8 cellular contexts compared by ENCODE assay signal in genomic region chr14:61503167-61503801, GRCh38.
DNase-seq lines count a peak whose midpoint lies in the region; ATAC-seq, FAIRE-seq and TF ChIP-seq lines count a peak whose summit lies in the region.

No MANE protein-coding gene starts in this region.

- intact Hi-C loops in OCI-LY7 (cut with micrococcal nuclease; ENCODE audit: unreplicated experiment): loop anchor here (1.0 to 2.0 kb wide), 5 partner anchors 25 to 192 kb away; partner anchors contain the start of gene HIF1A
- intact Hi-C loops in GM12878 (cut with micrococcal nuclease; ENCODE audit: unreplicated experiment): loop anchor here (1.0 to 2.0 kb wide), 2 partner anchors 24 to 158 kb away; no protein-coding TSS in a partner anchor

- H3K9ac ChIP-seq in GM12878 (ENCODE audit: control insufficient read depth, insufficient read depth, low read length): peak overlapping the region; percentile 81

- peak; percentile 30 to 87; a peak in 3 of 4 replicates for TF ChIP-seq EP300 in GM12878 (IDR thresholded peaks at IDR 0.05; ENCODE audit: borderline replicate concordance in 1 of 2, control insufficient read depth in 1 of 2, low read depth in 2 of 2, low read length in 2 of 2)

- peak; percentile 87 for ATAC-seq in GM18502 (IDR thresholded peaks at IDR 0.05; ENCODE audit: poor library complexity, unreplicated experiment)
- ATAC-seq in HG02571 (IDR thresholded peaks at IDR 0.05; ENCODE audit: unreplicated experiment): peak; percentile 74
- ATAC-seq in GM12878: peak; percentile 93

- under 1% methylated on average over 7 of the region's 7 CpGs for WGBS in GM12878 (ENCODE audit: insufficient coverage, insufficient replicate concordance, low lambda C conversion rate, missing lambda C conversion rate)

- H3K36me3 ChIP-seq in OCI-LY7 (ENCODE audit: insufficient read depth, low read length) (no peaks in the 10 kb centered on the region; the same call in 1 of the 2 replicates), GM12878 (ENCODE audit: control insufficient read depth in 2 of 2, insufficient read depth in 2 of 2, low read length in 1 of 2) (peaks cover 7% of the 10 kb centered on the region in 2 experiments; a peak in 3 of 4 replicates), neutrophil (no peaks in the 10 kb centered on the region), HAP-1 (replicated peaks) (no peaks in the 10 kb centered on the region), MG63 (no peaks in the 10 kb centered on the region)

- peak overlapping the region; percentile 75 for H3K4me2 ChIP-seq in OCI-LY7 (ENCODE audit: low read length)
- peak overlapping the region; percentile 81 for H3K4me2 ChIP-seq in GM12878 (ENCODE audit: control insufficient read depth, insufficient read depth)

- H2AFZ ChIP-seq in OCI-LY7 (ENCODE audit: low read length): peak overlapping the region; percentile 53; the same call in 1 of the 2 replicates
- H2AFZ ChIP-seq in GM12878 (ENCODE audit: control insufficient read depth, low read depth, low read length): peak overlapping the region; percentile 80

- H3K4me1 ChIP-seq in OCI-LY7 (ENCODE audit: insufficient read depth, low read length, poor library complexity, severe bottlenecking) (peaks cover 99% of the 10 kb centered on the region), GM12878 (ENCODE audit: control insufficient read depth, insufficient read depth, low read length) (peaks cover 30% of the 10 kb centered on the region), neutrophil (ENCODE audit: control insufficient read depth in 1 of 2, insufficient read depth in 1 of 2, low read depth in 1 of 2, low read length in 1 of 2) (peaks cover 39 to 51% of the 10 kb centered on the region in 2 experiments), HAP-1 (peaks cover 15% of the 10 kb centered on the region)

- H3K79me2 ChIP-seq in OCI-LY7 (ENCODE audit: insufficient read depth, low read depth, low read length) (no peaks in the 10 kb centered on the region), GM12878 (ENCODE audit: control insufficient read depth, insufficient read depth, low read length) (peaks cover 3% of the 10 kb centered on the region; the same call in 1 of the 2 replicates)

- H3K9me3 ChIP-seq in OCI-LY7 (ENCODE audit: low read length): peaks cover 9% of the 10 kb centered on the region; the same call in 1 of the 2 replicates
- H3K9me3 ChIP-seq in GM12878 (replicated peaks; ENCODE audit: control insufficient read depth, insufficient read depth, low read length): no peaks in the 10 kb centered on the region
- no peaks in the 10 kb centered on the region for H3K9me3 ChIP-seq in neutrophil
- no peaks in the 10 kb centered on the region for H3K9me3 ChIP-seq in HAP-1
- no peaks in the 10 kb centered on the region for H3K9me3 ChIP-seq in MG63

- SMC1A ChIA-PET in GM12878 (lab: Charles Lee; ENCODE audit: uncharacterized antibody, unreplicated experiment): interaction anchor here (0.6 to 4.5 kb wide), 44 partner anchors 9 to 448 kb away, joined by 3 to 38 read pairs (median 4); partner anchors contain the start of gene HIF1A

- DNase-seq in OCI-LY7 (ENCODE audit: low spot score): peak; percentile 94
- peak; percentile 94 for DNase-seq in GM12878 (ENCODE audit: low read depth, low spot score)
- no peak for DNase-seq in HAP-1 (ENCODE audit: low spot score in 2 of 2)
- no peak for DNase-seq in NCI-H1417 (lab: John Stamatoyannopoulos, UW)
- DNase-seq in MG63: no peak

- H3K27me3 ChIP-seq in GM12878 (replicated peaks in 1 of 2; ENCODE audit: control insufficient read depth in 2 of 2, insufficient read depth in 2 of 2, low read length in 1 of 2) (no peaks in the 10 kb centered on the region), neutrophil (no peaks in the 10 kb centered on the region), HAP-1 (ENCODE audit: low read depth) (peaks cover 14% of the 10 kb centered on the region), MG63 (no peaks in the 10 kb centered on the region)

- CTCF ChIA-PET in OCI-LY7 (lab: Charles Lee; ENCODE audit: unreplicated experiment) (interaction anchor here (0.6 to 3.9 kb wide), 8 partner anchors 12 to 227 kb away, joined by 3 to 16 read pairs (median 4); no protein-coding TSS in a partner anchor), GM12878 (lab: Yijun Ruan, JAX) (interaction anchor here (0.6 to 3.5 kb wide), 17 partner anchors 13 to 1319 kb away, joined by 3 to 31 read pairs (median 3); no protein-coding TSS in a partner anchor)

- FAIRE-seq in GM12878 (lab: Jason Lieb, UNC): peak; percentile 75

- no peaks in the 10 kb centered on the region for H4K20me1 ChIP-seq in OCI-LY7 (ENCODE audit: insufficient read depth, low read length)
- no peaks in the 10 kb centered on the region for H4K20me1 ChIP-seq in GM12878 (ENCODE audit: control insufficient read depth, insufficient read depth)

- no peak for TF ChIP-seq POLR2A in GM12878 (IDR thresholded peaks at IDR 0.05; ENCODE audit: low read depth, low read length)

- BruUV-seq in OCI-LY7 (replicated peaks; lab: Mats Ljungman, UMichigan) (TSS peak; percentile 95), GM12878 (replicated peaks; lab: Mats Ljungman, UMichigan) (TSS peak; percentile 5)

- in situ Hi-C loops in GM12878 (cut with MboI): no loop called here
- in situ Hi-C loops in HAP-1 (cut with MboI; ENCODE audit: low sequenced_read_pairs): no loop called here

- H3K9me2 ChIP-seq in OCI-LY7 (ENCODE audit: insufficient read depth, low read length): no peaks in the 10 kb centered on the region

- H3K4me3 ChIP-seq in OCI-LY7 (ENCODE audit: low read depth, low read length, poor library complexity, severe bottlenecking) (peak overlapping the region; percentile 52), GM12878 (peak overlapping the region; percentile 19; the same call in 1 of the 2 replicates), neutrophil (ENCODE audit: low read depth in 1 of 2, low read length in 1 of 2) (no peak overlapping the region), HAP-1 (no peak overlapping the region), MG63 (no peak overlapping the region)

- POLR2A ChIA-PET in OCI-LY7 (lab: Charles Lee) (interaction anchor here (0.5 to 17.0 kb wide), 31 partner anchors 8 to 288 kb away, joined by 3 to 333 read pairs (median 5); partner anchors contain the start of genes HIF1A and SNAPC1), GM12878 (lab: Charles Lee) (interaction anchor here (0.6 to 2.9 kb wide), 7 partner anchors 17 to 217 kb away, joined by 3 to 12 read pairs (median 4); no protein-coding TSS in a partner anchor)

- TF ChIP-seq RAD21 in GM12878 (IDR thresholded peaks at IDR 0.05; ENCODE audit: insufficient read depth, low read depth, low read length): no peak

- H3K27ac ChIP-seq in OCI-LY7 (ENCODE audit: low read depth, low read length, poor library complexity, severe bottlenecking) (peak overlapping the region; percentile 99), GM12878 (ENCODE audit: control insufficient read depth, insufficient read depth) (peak overlapping the region; percentile 95), neutrophil (peak overlapping the region; percentile 76)

- RAD21 ChIA-PET in GM12878 (lab: Charles Lee; ENCODE audit: unreplicated experiment): interaction anchor here (0.7 to 3.5 kb wide), 33 partner anchors 9 to 623 kb away, joined by 3 to 30 read pairs (median 4); no protein-coding TSS in a partner anchor

- TF ChIP-seq CTCF in OCI-LY7 (conservative IDR thresholded peaks at IDR 0.05; ENCODE audit: low read length): no peak; the same call in 1 of the 2 replicates
- TF ChIP-seq CTCF in GM12878 (IDR thresholded peaks at IDR 0.05 in 2 of 3, conservative IDR thresholded peaks at IDR 0.05 in 1 of 3; ENCODE audit: control insufficient read depth in 2 of 3, extremely low read depth in 1 of 3, insufficient read depth in 1 of 3, low read depth in 3 of 3, low read length in 3 of 3): no peak
- TF ChIP-seq CTCF in neutrophil (IDR thresholded peaks at IDR 0.05): no peak

TF ChIP-seq in GM12878, 131 proteins besides CTCF, POLR2A, EP300 and RAD21 (continues in another document):
- TF ChIP-seq POU2F2 (IDR thresholded peaks at IDR 0.05; ENCODE audit: borderline replicate concordance, low read depth, low read length) (peak; percentile 94), RUNX3 (IDR thresholded peaks at IDR 0.05; ENCODE audit: low read length) (peak; percentile 71), ATF7 (IDR thresholded peaks at IDR 0.05; ENCODE audit: low read depth) (0 out of 2 replicates have a peak, but pooled peaks have one; percentile 10), CBX5 (IDR thresholded peaks at IDR 0.05; ENCODE audit: low read depth) (0 out of 2 replicates have a peak, but pooled peaks have one; percentile 46)
- TF ChIP-seq, protein P1, sequence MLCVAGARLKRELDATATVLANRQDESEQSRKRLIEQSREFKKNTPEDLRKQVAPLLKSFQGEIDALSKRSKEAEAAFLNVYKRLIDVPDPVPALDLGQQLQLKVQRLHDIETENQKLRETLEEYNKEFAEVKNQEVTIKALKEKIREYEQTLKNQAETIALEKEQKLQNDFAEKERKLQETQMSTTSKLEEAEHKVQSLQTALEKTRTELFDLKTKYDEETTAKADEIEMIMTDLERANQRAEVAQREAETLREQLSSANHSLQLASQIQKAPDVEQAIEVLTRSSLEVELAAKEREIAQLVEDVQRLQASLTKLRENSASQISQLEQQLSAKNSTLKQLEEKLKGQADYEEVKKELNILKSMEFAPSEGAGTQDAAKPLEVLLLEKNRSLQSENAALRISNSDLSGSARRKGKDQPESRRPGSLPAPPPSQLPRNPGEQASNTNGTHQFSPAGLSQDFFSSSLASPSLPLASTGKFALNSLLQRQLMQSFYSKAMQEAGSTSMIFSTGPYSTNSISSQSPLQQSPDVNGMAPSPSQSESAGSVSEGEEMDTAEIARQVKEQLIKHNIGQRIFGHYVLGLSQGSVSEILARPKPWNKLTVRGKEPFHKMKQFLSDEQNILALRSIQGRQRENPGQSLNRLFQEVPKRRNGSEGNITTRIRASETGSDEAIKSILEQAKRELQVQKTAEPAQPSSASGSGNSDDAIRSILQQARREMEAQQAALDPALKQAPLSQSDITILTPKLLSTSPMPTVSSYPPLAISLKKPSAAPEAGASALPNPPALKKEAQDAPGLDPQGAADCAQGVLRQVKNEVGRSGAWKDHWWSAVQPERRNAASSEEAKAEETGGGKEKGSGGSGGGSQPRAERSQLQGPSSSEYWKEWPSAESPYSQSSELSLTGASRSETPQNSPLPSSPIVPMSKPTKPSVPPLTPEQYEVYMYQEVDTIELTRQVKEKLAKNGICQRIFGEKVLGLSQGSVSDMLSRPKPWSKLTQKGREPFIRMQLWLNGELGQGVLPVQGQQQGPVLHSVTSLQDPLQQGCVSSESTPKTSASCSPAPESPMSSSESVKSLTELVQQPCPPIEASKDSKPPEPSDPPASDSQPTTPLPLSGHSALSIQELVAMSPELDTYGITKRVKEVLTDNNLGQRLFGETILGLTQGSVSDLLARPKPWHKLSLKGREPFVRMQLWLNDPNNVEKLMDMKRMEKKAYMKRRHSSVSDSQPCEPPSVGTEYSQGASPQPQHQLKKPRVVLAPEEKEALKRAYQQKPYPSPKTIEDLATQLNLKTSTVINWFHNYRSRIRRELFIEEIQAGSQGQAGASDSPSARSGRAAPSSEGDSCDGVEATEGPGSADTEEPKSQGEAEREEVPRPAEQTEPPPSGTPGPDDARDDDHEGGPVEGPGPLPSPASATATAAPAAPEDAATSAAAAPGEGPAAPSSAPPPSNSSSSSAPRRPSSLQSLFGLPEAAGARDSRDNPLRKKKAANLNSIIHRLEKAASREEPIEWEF (IDR thresholded peaks at IDR 0.05; ENCODE audit: insufficient replicate concordance, low read depth, low read length): peak; percentile 77

Comparison
In these comparisons a context has a peak if more than half of its experiments do, and no peak if none do; other contexts are left out.
1. DNase-seq: peak in OCI-LY7 (single experiment) and GM12878 (single experiment); none in HAP-1 (0 of 2), NCI-H1417 (0 of 3) and MG63 (single experiment).
2. H3K4me3 ChIP-seq: peak in OCI-LY7 (single experiment) and GM12878 (single experiment); none in neutrophil (0 of 2), HAP-1 (single experiment) and MG63 (single experiment).
3. Peak in every context shown above with its lines, with median percentiles within 50 percentile points of each other: ATAC-seq and H3K27ac ChIP-seq.